In the genomic region with DNA sequence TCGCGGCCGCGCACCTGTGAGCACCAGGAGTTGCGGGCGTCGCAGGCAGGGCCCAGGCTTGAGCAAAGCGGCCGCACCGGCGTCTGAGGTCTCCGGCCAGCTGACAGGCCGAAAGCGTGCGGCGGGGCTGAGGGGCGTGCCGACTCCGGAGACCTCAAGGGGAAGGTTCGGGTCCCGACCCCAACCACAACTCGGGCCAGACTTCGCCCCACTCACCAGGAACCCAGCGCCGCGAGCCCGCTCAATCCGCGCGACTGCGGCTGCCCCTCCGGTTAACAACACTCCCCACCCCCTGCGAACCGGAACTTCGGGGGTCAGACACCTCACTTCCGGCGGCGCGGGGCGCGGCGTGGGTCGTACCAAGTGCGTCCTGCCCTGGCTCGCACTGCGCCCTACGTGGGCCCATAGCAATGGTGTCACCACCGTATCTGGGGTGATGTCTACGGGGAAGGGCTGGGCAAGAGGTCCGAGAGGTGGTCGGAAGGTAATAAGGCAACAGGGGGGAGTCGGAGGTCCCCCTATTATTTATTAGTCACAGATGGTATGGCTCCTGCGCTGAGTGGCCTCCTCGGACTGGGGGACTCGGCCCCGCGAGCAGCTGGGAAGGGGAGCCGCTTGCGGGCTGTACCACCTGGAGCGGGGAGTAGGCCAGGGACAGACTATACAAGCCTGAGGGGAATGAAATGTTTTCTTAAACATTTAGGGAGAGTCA, we compare ENCODE assay signal across 8 cellular contexts. TPM values are rescaled to one million over a fixed set of nuclear protein-coding genes. Genes with fewer than 3 reads are reported as not detected.
DNase-seq lines count a peak whose midpoint lies in the region; ATAC-seq and TF ChIP-seq lines count a peak whose summit lies in the region.

SYVN1 (minus strand) TSS at position 280 of the 712 bp plus-strand sequence. CDS start 918 bp downstream, outside the sequence.

- 1% methylated on average over 55 to 60 of the region's 60 CpGs for WGBS in GM23248 (ENCODE audit: low coverage in 1 of 2, low lambda C conversion rate in 2 of 2, missing lambda C conversion rate in 2 of 2), 2 experiments

- H3K27ac ChIP-seq in DOHH2 (ENCODE audit: low read depth, low read length): peak within 1 kb of the TSS; percentile 100
- H3K27ac ChIP-seq in GM23248: peak within 1 kb of the TSS; percentile 98
- peak within 1 kb of the TSS; percentile 100 for H3K27ac ChIP-seq in Karpas-422 (ENCODE audit: low read length)
- peak within 1 kb of the TSS; percentile 96 for H3K27ac ChIP-seq in RWPE1

- H2AFZ ChIP-seq in GM23248 (peak within 1 kb of the TSS; percentile 82), Karpas-422 (ENCODE audit: low read length) (peak within 1 kb of the TSS; percentile 87; the same call in 1 of the 2 replicates)

- H3K36me3 Mint-ChIP-seq in activated T-helper 17 cell treated with anti-CD3 and anti-CD28 coated beads, Interleukin-2, amount 50 U/mL, for 72 hours (ENCODE audit: low read depth): peaks cover 57% of the 10 kb centered on the region
- H3K36me3 Mint-ChIP-seq in nephron (ENCODE audit: low read depth): peaks cover 9% of the 10 kb centered on the region
- peaks cover 7% of the 10 kb centered on the region for H3K36me3 Mint-ChIP-seq in stimulated activated naive CD8-positive, alpha-beta T cell treated with anti-CD3 and anti-CD28 coated beads, Interleukin-15, Interleukin-2, amounts not matched to agents 100 ng/mL and 50 ng/mL, for 24 hours (ENCODE audit: low read depth)

- peak within 1 kb of the TSS; percentile 98 for H3K4me3 Mint-ChIP-seq in activated T-helper 17 cell treated with anti-CD3 and anti-CD28 coated beads, Interleukin-2, amount 50 U/mL, for 72 hours
- peak within 1 kb of the TSS; percentile 99 to 100 (median 100) for H3K4me3 Mint-ChIP-seq in nephron
- peak within 1 kb of the TSS; percentile 99 for H3K4me3 Mint-ChIP-seq in stimulated activated naive CD8-positive, alpha-beta T cell treated with anti-CD3 and anti-CD28 coated beads, Interleukin-15, Interleukin-2, amounts not matched to agents 100 ng/mL and 50 ng/mL, for 24 hours

- no peaks in the 10 kb centered on the region for H3K27me3 ChIP-seq in DOHH2 (ENCODE audit: control insufficient read depth, low read length)
- no peaks in the 10 kb centered on the region for H3K27me3 ChIP-seq in GM23248 (replicated peaks; ENCODE audit: insufficient read depth)
- no peaks in the 10 kb centered on the region for H3K27me3 ChIP-seq in Karpas-422 (ENCODE audit: low read length)

- H3F3A ChIP-seq in DOHH2 (ENCODE audit: control insufficient read depth, insufficient read depth) (peaks cover 36% of the 10 kb centered on the region), GM23248 (ENCODE audit: insufficient read depth) (0 out of 2 replicates have a peak, but pooled peaks cover 2% of the 10 kb centered on the region)

- peaks cover 17% of the 10 kb centered on the region for H3K4me1 Mint-ChIP-seq in activated T-helper 17 cell treated with anti-CD3 and anti-CD28 coated beads, Interleukin-2, amount 50 U/mL, for 72 hours
- peaks cover 30% of the 10 kb centered on the region for H3K4me1 Mint-ChIP-seq in nephron
- peaks cover 54% of the 10 kb centered on the region for H3K4me1 Mint-ChIP-seq in stimulated activated naive CD8-positive, alpha-beta T cell treated with anti-CD3 and anti-CD28 coated beads, Interleukin-15, Interleukin-2, amounts not matched to agents 100 ng/mL and 50 ng/mL, for 24 hours (ENCODE audit: low read depth)

- H3K9ac ChIP-seq in GM23248 (peak within 1 kb of the TSS; percentile 98), Karpas-422 (ENCODE audit: low read length) (peak within 1 kb of the TSS; percentile 99)

- H3K4me3 ChIP-seq in DOHH2 (ENCODE audit: low read length) (peak within 1 kb of the TSS; percentile 99), GM23248 (peak within 1 kb of the TSS; percentile 84), Karpas-422 (ENCODE audit: low read length) (peak within 1 kb of the TSS; percentile 91)

- H3K4me1 ChIP-seq in DOHH2 (ENCODE audit: control insufficient read depth, low read length) (peaks cover 50% of the 10 kb centered on the region), GM23248 (ENCODE audit: insufficient read depth) (peaks cover 8% of the 10 kb centered on the region), Karpas-422 (ENCODE audit: low read length) (peaks cover 50% of the 10 kb centered on the region)

- H3K36me3 ChIP-seq in DOHH2 (ENCODE audit: control insufficient read depth, low read length): peaks cover 47% of the 10 kb centered on the region
- H3K36me3 ChIP-seq in GM23248 (ENCODE audit: low read depth): peaks cover 4% of the 10 kb centered on the region; the same call in 1 of the 2 replicates
- H3K36me3 ChIP-seq in Karpas-422 (ENCODE audit: insufficient read depth, low read length): peaks cover 23% of the 10 kb centered on the region

- CTCF ChIA-PET in RWPE1 (lab: Yijun Ruan, JAX): interaction anchor here (0.7 to 1.7 kb wide), 3 partner anchors 10 to 46 kb away, joined by 3 to 5 read pairs (median 3); no protein-coding TSS in a partner anchor

- peak; percentile 87 for ATAC-seq in activated T-helper 17 cell treated with anti-CD3 and anti-CD28 coated beads, Interleukin-2, amount 50 U/mL, for 72 hours (replicated peaks)

- H3K9me3 ChIP-seq in DOHH2 (ENCODE audit: control insufficient read depth, insufficient read depth, low read length): no peaks in the 10 kb centered on the region
- H3K9me3 ChIP-seq in GM23248 (ENCODE audit: low read depth): no peaks in the 10 kb centered on the region
- H3K9me3 ChIP-seq in Karpas-422 (ENCODE audit: low read length): no peaks in the 10 kb centered on the region

- peaks cover 58% of the 10 kb centered on the region for H3K79me2 ChIP-seq in DOHH2 (ENCODE audit: control insufficient read depth, low read length)
- peaks cover 37% of the 10 kb centered on the region for H3K79me2 ChIP-seq in GM23248 (ENCODE audit: insufficient read depth)
- peaks cover 27% of the 10 kb centered on the region for H3K79me2 ChIP-seq in Karpas-422 (ENCODE audit: low read length)

- H3K27me3 Mint-ChIP-seq in activated T-helper 17 cell treated with anti-CD3 and anti-CD28 coated beads, Interleukin-2, amount 50 U/mL, for 72 hours: no peaks in the 10 kb centered on the region
- H3K27me3 Mint-ChIP-seq in nephron (ENCODE audit: low read depth): peaks cover 5% of the 10 kb centered on the region
- H3K27me3 Mint-ChIP-seq in stimulated activated naive CD8-positive, alpha-beta T cell treated with anti-CD3 and anti-CD28 coated beads, Interleukin-15, Interleukin-2, amounts not matched to agents 100 ng/mL and 50 ng/mL, for 24 hours: no peaks in the 10 kb centered on the region

- in situ Hi-C loops in GM23248 (cut with MboI): no loop called here

- POLR2A ChIA-PET in RWPE1 (lab: Yijun Ruan, JAX; ENCODE audit: low non-redundant PET): interaction anchor here (0.6 to 2.2 kb wide), 7 partner anchors 12 to 216 kb away, joined by 3 to 9 read pairs (median 3); partner anchors contain the start of genes FAU and MRPL49

- no peaks in the 10 kb centered on the region for H3K9me3 Mint-ChIP-seq in activated T-helper 17 cell treated with anti-CD3 and anti-CD28 coated beads, Interleukin-2, amount 50 U/mL, for 72 hours
- no peaks in the 10 kb centered on the region for H3K9me3 Mint-ChIP-seq in nephron
- no peaks in the 10 kb centered on the region for H3K9me3 Mint-ChIP-seq in stimulated activated naive CD8-positive, alpha-beta T cell treated with anti-CD3 and anti-CD28 coated beads, Interleukin-15, Interleukin-2, amounts not matched to agents 100 ng/mL and 50 ng/mL, for 24 hours

- H3K4me2 ChIP-seq in DOHH2 (ENCODE audit: low read length): peak within 1 kb of the TSS; percentile 99
- peak within 1 kb of the TSS; percentile 82 for H3K4me2 ChIP-seq in GM23248 (ENCODE audit: unreplicated experiment)
- peak within 1 kb of the TSS; percentile 98 for H3K4me2 ChIP-seq in Karpas-422 (ENCODE audit: low read depth, low read length, poor library complexity, severe bottlenecking)

- TF ChIP-seq CTCF in DOHH2 (IDR thresholded peaks at IDR 0.05; ENCODE audit: low read depth, low read length, poor library complexity, severe bottlenecking) (no peak), RWPE1 (conservative IDR thresholded peaks at IDR 0.05; ENCODE audit: low read depth) (no peak), nephron (IDR thresholded peaks at IDR 0.05; ENCODE audit: unreplicated experiment in 3 of 3) (no peak)

- H3K9me2 ChIP-seq in DOHH2 (replicated peaks; ENCODE audit: control insufficient read depth, low read length) (no peaks in the 10 kb centered on the region), GM23248 (ENCODE audit: insufficient read depth) (no peaks in the 10 kb centered on the region), Karpas-422 (replicated peaks; ENCODE audit: insufficient read depth, low read length) (no peaks in the 10 kb centered on the region)

- H3K27ac Mint-ChIP-seq in activated T-helper 17 cell treated with anti-CD3 and anti-CD28 coated beads, Interleukin-2, amount 50 U/mL, for 72 hours: peak within 1 kb of the TSS; percentile 99
- H3K27ac Mint-ChIP-seq in nephron: peak within 1 kb of the TSS; percentile 100
- H3K27ac Mint-ChIP-seq in stimulated activated naive CD8-positive, alpha-beta T cell treated with anti-CD3 and anti-CD28 coated beads, Interleukin-15, Interleukin-2, amounts not matched to agents 100 ng/mL and 50 ng/mL, for 24 hours: peak within 1 kb of the TSS; percentile 100

- H4K20me1 ChIP-seq in DOHH2 (ENCODE audit: control insufficient read depth, insufficient read depth, low read depth, low read length): peaks cover 18% of the 10 kb centered on the region; the same call in 1 of the 2 replicates
- no peaks in the 10 kb centered on the region for H4K20me1 ChIP-seq in GM23248 (ENCODE audit: insufficient read depth)
- peaks cover 28% of the 10 kb centered on the region; the same call in 1 of the 2 replicates for H4K20me1 ChIP-seq in Karpas-422 (ENCODE audit: insufficient read depth, low read depth, low read length)

- DNase-seq in GM23248 (peak; percentile 95), Karpas-422 (peak; percentile 96), RWPE1 (ENCODE audit: low spot score) (peak; percentile 93), fibroblast of peridontal ligament (ENCODE audit: extremely low read depth) (peak; percentile 84)

RNA-seq across cellular contexts. Expression of gene SYVN1, which starts in this region (rescaled TPM):
- total RNA-seq in GM23248 (2014; rRNA removed; shearing (Covaris generic)): 29.5 and 64.2 TPM in 2 replicates
- 18.0 and 21.2 TPM in 2 replicates for polyA plus RNA-seq in GM23248 (2016; fragmentation: Nextera tagmentation; extraction: Ambion mirVana)
- 73.6 and 118 TPM in 2 replicates for total RNA-seq in Karpas-422 (2014; rRNA removed; shearing (Covaris generic); ENCODE audit: low replicate concordance)
- 10 to 100 TPM; 28.9 to 30.8 TPM for total RNA-seq in activated T-helper 17 cell treated with anti-CD3 and anti-CD28 coated beads, Interleukin-2, amount 50 U/mL, for 72 hours

Comparison
In these comparisons a context has a peak if more than half of its experiments do, and no peak if none do; other contexts are left out.
1. Peak in every context shown above with its lines: DNase-seq, ATAC-seq, H3K4me3 ChIP-seq and H3K27ac ChIP-seq.